In the genomic region with DNA sequence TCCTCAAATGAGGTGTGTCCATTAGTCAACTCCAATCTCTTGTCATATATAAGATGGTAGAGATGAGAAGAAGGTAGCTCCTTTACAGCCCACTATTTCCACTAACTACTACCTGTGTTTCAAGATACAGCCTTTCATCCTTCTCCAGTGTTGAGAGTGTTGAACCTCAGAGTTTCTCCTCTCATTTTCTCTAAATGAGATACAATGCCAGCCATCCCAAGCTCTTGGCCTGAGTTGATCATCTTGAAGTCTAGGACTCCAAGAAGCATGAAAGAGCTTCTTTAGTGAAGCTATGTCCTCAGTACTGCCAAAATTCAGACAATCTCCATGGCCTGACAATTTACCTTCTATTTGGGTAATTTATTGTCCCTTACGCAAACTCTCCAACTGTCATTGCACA, we compare ENCODE assay signal across 1 cellular context.
TF ChIP-seq lines count a peak whose summit lies in the region.

No MANE protein-coding gene starts in this region.

TF ChIP-seq in GM23338, 12 proteins besides CTCF, POLR2A, EP300 and RAD21:
- TF ChIP-seq STAT1 (IDR thresholded peaks at IDR 0.05; ENCODE audit: unreplicated experiment) (no peak), ZNF114 (CRISPR knock-in tag; IDR thresholded peaks at IDR 0.05) (no peak), CREB1 (CRISPR knock-in tag; IDR thresholded peaks at IDR 0.05; ENCODE audit: low read depth) (no peak), ZNF331 (CRISPR knock-in tag; IDR thresholded peaks at IDR 0.05; ENCODE audit: low read depth) (no peak), POLR2AphosphoS5 (IDR thresholded peaks at IDR 0.05; ENCODE audit: low read depth) (no peak), JUNB (IDR thresholded peaks at IDR 0.05; ENCODE audit: unreplicated experiment) (no peak), EZH2phosphoT487 (IDR thresholded peaks at IDR 0.05; ENCODE audit: unreplicated experiment) (no peak)
- TF ChIP-seq, protein P1, sequence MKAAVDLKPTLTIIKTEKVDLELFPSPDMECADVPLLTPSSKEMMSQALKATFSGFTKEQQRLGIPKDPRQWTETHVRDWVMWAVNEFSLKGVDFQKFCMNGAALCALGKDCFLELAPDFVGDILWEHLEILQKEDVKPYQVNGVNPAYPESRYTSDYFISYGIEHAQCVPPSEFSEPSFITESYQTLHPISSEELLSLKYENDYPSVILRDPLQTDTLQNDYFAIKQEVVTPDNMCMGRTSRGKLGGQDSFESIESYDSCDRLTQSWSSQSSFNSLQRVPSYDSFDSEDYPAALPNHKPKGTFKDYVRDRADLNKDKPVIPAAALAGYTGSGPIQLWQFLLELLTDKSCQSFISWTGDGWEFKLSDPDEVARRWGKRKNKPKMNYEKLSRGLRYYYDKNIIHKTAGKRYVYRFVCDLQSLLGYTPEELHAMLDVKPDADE (IDR thresholded peaks at IDR 0.05) = no peak
- TF ChIP-seq, protein P2, sequence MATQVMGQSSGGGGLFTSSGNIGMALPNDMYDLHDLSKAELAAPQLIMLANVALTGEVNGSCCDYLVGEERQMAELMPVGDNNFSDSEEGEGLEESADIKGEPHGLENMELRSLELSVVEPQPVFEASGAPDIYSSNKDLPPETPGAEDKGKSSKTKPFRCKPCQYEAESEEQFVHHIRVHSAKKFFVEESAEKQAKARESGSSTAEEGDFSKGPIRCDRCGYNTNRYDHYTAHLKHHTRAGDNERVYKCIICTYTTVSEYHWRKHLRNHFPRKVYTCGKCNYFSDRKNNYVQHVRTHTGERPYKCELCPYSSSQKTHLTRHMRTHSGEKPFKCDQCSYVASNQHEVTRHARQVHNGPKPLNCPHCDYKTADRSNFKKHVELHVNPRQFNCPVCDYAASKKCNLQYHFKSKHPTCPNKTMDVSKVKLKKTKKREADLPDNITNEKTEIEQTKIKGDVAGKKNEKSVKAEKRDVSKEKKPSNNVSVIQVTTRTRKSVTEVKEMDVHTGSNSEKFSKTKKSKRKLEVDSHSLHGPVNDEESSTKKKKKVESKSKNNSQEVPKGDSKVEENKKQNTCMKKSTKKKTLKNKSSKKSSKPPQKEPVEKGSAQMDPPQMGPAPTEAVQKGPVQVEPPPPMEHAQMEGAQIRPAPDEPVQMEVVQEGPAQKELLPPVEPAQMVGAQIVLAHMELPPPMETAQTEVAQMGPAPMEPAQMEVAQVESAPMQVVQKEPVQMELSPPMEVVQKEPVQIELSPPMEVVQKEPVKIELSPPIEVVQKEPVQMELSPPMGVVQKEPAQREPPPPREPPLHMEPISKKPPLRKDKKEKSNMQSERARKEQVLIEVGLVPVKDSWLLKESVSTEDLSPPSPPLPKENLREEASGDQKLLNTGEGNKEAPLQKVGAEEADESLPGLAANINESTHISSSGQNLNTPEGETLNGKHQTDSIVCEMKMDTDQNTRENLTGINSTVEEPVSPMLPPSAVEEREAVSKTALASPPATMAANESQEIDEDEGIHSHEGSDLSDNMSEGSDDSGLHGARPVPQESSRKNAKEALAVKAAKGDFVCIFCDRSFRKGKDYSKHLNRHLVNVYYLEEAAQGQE (IDR thresholded peaks at IDR 0.05; ENCODE audit: unreplicated experiment) = no peak
- TF ChIP-seq, protein P3, sequence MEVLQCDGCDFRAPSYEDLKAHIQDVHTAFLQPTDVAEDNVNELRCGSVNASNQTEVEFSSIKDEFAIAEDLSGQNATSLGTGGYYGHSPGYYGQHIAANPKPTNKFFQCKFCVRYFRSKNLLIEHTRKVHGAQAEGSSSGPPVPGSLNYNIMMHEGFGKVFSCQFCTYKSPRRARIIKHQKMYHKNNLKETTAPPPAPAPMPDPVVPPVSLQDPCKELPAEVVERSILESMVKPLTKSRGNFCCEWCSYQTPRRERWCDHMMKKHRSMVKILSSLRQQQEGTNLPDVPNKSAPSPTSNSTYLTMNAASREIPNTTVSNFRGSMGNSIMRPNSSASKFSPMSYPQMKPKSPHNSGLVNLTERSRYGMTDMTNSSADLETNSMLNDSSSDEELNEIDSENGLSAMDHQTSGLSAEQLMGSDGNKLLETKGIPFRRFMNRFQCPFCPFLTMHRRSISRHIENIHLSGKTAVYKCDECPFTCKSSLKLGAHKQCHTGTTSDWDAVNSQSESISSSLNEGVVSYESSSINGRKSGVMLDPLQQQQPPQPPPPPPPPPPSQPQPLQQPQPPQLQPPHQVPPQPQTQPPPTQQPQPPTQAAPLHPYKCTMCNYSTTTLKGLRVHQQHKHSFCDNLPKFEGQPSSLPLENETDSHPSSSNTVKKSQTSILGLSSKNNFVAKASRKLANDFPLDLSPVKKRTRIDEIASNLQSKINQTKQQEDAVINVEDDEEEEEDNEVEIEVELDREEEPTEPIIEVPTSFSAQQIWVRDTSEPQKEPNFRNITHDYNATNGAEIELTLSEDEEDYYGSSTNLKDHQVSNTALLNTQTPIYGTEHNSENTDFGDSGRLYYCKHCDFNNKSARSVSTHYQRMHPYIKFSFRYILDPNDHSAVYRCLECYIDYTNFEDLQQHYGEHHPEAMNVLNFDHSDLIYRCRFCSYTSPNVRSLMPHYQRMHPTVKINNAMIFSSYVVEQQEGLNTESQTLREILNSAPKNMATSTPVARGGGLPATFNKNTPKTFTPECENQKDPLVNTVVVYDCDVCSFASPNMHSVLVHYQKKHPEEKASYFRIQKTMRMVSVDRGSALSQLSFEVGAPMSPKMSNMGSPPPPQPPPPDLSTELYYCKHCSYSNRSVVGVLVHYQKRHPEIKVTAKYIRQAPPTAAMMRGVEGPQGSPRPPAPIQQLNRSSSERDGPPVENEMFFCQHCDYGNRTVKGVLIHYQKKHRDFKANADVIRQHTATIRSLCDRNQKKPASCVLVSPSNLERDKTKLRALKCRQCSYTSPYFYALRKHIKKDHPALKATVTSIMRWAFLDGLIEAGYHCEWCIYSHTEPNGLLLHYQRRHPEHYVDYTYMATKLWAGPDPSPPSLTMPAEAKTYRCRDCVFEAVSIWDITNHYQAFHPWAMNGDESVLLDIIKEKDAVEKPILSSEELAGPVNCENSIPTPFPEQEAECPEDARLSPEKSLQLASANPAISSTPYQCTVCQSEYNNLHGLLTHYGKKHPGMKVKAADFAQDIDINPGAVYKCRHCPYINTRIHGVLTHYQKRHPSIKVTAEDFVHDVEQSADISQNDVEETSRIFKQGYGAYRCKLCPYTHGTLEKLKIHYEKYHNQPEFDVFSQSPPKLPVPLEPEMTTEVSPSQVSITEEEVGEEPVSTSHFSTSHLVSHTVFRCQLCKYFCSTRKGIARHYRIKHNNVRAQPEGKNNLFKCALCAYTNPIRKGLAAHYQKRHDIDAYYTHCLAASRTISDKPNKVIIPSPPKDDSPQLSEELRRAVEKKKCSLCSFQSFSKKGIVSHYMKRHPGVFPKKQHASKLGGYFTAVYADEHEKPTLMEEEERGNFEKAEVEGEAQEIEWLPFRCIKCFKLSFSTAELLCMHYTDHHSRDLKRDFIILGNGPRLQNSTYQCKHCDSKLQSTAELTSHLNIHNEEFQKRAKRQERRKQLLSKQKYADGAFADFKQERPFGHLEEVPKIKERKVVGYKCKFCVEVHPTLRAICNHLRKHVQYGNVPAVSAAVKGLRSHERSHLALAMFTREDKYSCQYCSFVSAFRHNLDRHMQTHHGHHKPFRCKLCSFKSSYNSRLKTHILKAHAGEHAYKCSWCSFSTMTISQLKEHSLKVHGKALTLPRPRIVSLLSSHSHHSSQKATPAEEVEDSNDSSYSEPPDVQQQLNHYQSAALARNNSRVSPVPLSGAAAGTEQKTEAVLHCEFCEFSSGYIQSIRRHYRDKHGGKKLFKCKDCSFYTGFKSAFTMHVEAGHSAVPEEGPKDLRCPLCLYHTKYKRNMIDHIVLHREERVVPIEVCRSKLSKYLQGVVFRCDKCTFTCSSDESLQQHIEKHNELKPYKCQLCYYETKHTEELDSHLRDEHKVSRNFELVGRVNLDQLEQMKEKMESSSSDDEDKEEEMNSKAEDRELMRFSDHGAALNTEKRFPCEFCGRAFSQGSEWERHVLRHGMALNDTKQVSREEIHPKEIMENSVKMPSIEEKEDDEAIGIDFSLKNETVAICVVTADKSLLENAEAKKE (CRISPR knock-in tag; IDR thresholded peaks at IDR 0.05) = no peak
